Comparison of ENCODE assay signal across 30 cellular contexts in genomic region chr1:6593810-6594209, GRCh38. TPM values are rescaled to one million over a fixed set of nuclear protein-coding genes. Genes with fewer than 3 reads are reported as not detected.
DNase-seq lines count a peak whose midpoint lies in the region; ATAC-seq, FAIRE-seq and TF ChIP-seq lines count a peak whose summit lies in the region.
"Had no signal": no experiment of that assay in that cellular context is flagged by ENCODE, and none has a peak within 500 bp of the region (broad histone marks: within the 10 kb centered on the region; RNA-seq: fewer than 3 reads in every experiment).

No MANE protein-coding gene starts in this region.

- H3K36me3 ChIP-seq in HepG2 (replicated peaks in 1 of 2; ENCODE audit: control insufficient read depth in 1 of 2, insufficient read depth in 2 of 2, low read length in 2 of 2) (peaks cover 46 to 82% of the 10 kb centered on the region in 2 experiments), right lobe of liver (peaks cover 0 to 97% (median 50%) of the 10 kb centered on the region in 4 donors), osteoblast (ENCODE audit: insufficient read depth, low read length) (peaks cover 86% of the 10 kb centered on the region)

- no peak overlapping the region for H3K4me3 ChIP-seq in HepG2 (replicated peaks in 1 of 3; ENCODE audit: insufficient read depth in 1 of 3, low read depth in 2 of 3, low read length in 3 of 3)
- no peak overlapping the region for H3K4me3 ChIP-seq in right lobe of liver
- no peak overlapping the region for H3K4me3 ChIP-seq in osteoblast (ENCODE audit: insufficient read depth, low read length)
- H3K4me3 ChIP-seq: A549; BLaER1 treated with 17β-estradiol and CSF1 and Interleukin-3, amounts not matched to agents 10 nM and 100 nM; GM12878; GM23248; MG63; SJCRH30 had no signal

- WGBS in HepG2 (ENCODE audit: low lambda C conversion rate): 96% methylated on average over 11 of the region's 15 CpGs
- WGBS in right lobe of liver (ENCODE audit: insufficient coverage, low coverage, low lambda C conversion rate, missing lambda C conversion rate): 93% methylated on average over 6 of the region's 15 CpGs

- TF ChIP-seq EP300 in HepG2 (IDR thresholded peaks at IDR 0.05; ENCODE audit: low read depth in 2 of 2, low read length in 2 of 2) (no peak), HepG2 (CRISPR knock-in tag; IDR thresholded peaks at IDR 0.05; ENCODE audit: borderline replicate concordance) (no peak)

- ATAC-seq in HepG2 (no peak), right lobe of liver (no peak), HG03571 (IDR thresholded peaks at IDR 0.05; ENCODE audit: unreplicated experiment) (no peak)
- ATAC-seq: A549, GM12878, PC-3, Right ventricle myocardium inferior, SK-N-SH treated with all-trans-retinoic acid at 6 μM for 48 hours had no signal

- no peak for DNase-seq in HepG2 (ENCODE audit: low spot score)
- DNase-seq in right lobe of liver: no peak
- DNase-seq in osteoblast (ENCODE audit: insufficient read length, low spot score, missing footprints): peak; percentile 36
- no peak for DNase-seq in DMS 273 treated with DMSO at 0.1 percent for 48 hours (lab: John Stamatoyannopoulos, UW)
- DNase-seq: AML-193; CD4-positive, alpha-beta T cell; COR-L47; DMS79; EL; GDM1; GM23248; KG1; MG63; NCI-H1105 treated with DMSO at 0.1 percent for 48 hours; NCI-H146; NCI-H1930; NCI-H2107; NCI-H446; NCI-H524 treated with DMSO at 0.1 percent for 48 hours; NCI-H774; NK-92 treated with Interleukin-12 subunit alpha and Interleukin-12 subunit beta, amount 100 ng/mL, for 24 hours; PC-3; SJCRH30 had no signal

- POLR2A ChIA-PET in HepG2 (lab: Yijun Ruan, JAX): interaction anchor here (2.1 kb wide), 1 partner anchor 11 kb away, joined by 8 read pairs; no protein-coding TSS in a partner anchor

- H3K27ac ChIP-seq in HepG2 (ENCODE audit: extremely low read length, insufficient read depth, low read length) (no peak overlapping the region), right lobe of liver (no peak overlapping the region), osteoblast (ENCODE audit: low read depth, low read length) (no peak overlapping the region)
- H3K27ac ChIP-seq: A549; BLaER1 treated with 17β-estradiol and CSF1 and Interleukin-3, amounts not matched to agents 10 nM and 100 nM; GM23248; SJCRH30 had no signal

- no peak for FAIRE-seq in HepG2 (lab: Jason Lieb, UNC)
- FAIRE-seq: A549, GM12878 had no signal

- H3K9me3 ChIP-seq in HepG2 (ENCODE audit: low read length) (no peaks in the 10 kb centered on the region), right lobe of liver (no peaks in the 10 kb centered on the region), osteoblast (ENCODE audit: low read depth, low read length) (no peaks in the 10 kb centered on the region)
- H3K9me3 ChIP-seq: A549; BLaER1 treated with 17β-estradiol and CSF1 and Interleukin-3, amounts not matched to agents 10 nM and 100 nM; MG63; SJCRH30 had no signal

- peaks cover 43% of the 10 kb centered on the region for H4K20me1 ChIP-seq in HepG2 (ENCODE audit: insufficient read depth, low read length)
- H4K20me1 ChIP-seq in osteoblast (ENCODE audit: insufficient read depth, low read length): peaks cover 74% of the 10 kb centered on the region

- in situ Hi-C loops in HepG2 (cut with HindIII; ENCODE audit: extremely low pct_ligation_motif_present, low pct_unique_long_range_greater_than_20kb): no loop called here

- no peak for TF ChIP-seq RAD21 in HepG2 (CRISPR knock-in tag; IDR thresholded peaks at IDR 0.05)

- H3K9ac ChIP-seq in HepG2 (ENCODE audit: insufficient read depth, low read depth, low read length): no peak overlapping the region
- H3K9ac ChIP-seq: GM23248 had no signal

- intact Hi-C loops in HepG2 (cut with micrococcal nuclease; ENCODE audit: unreplicated experiment) (no loop called here), right lobe of liver (cut with DNase I) (no loop called here)

- TF ChIP-seq POLR2A in HepG2 (IDR thresholded peaks at IDR 0.05; ENCODE audit: insufficient read depth in 1 of 2, low read depth in 2 of 2, low read length in 2 of 2) (no peak), right lobe of liver (IDR thresholded peaks at IDR 0.05) (no peak)

- H3K4me2 ChIP-seq in HepG2 (ENCODE audit: low read depth, low read length) (no peak overlapping the region), osteoblast (ENCODE audit: insufficient read depth, low read length) (no peak overlapping the region)
- H3K4me2 ChIP-seq: A549 had no signal

- BruUV-seq in HepG2 (replicated peaks; lab: Mats Ljungman, UMichigan): no TSS peak

- CTCF ChIA-PET in HepG2 (lab: Yijun Ruan, JAX; ENCODE audit: low intra/inter-chr PET ratio, low total read pairs): no interaction called here

- H3K27me3 ChIP-seq in HepG2 (ENCODE audit: control insufficient read depth in 1 of 2, insufficient read depth in 2 of 2, low read length in 2 of 2) (no peaks in the 10 kb centered on the region), right lobe of liver (no peaks in the 10 kb centered on the region), osteoblast (ENCODE audit: insufficient read depth, low read length) (no peaks in the 10 kb centered on the region)
- H3K27me3 ChIP-seq: BLaER1 treated with 17β-estradiol and CSF1 and Interleukin-3, amounts not matched to agents 10 nM and 100 nM; MG63; SJCRH30 had no signal

- no peak for TF ChIP-seq CTCF in HepG2 (CRISPR knock-in tag; IDR thresholded peaks at IDR 0.05)
- TF ChIP-seq CTCF in right lobe of liver (IDR thresholded peaks at IDR 0.05): no peak
- TF ChIP-seq CTCF in osteoblast (IDR thresholded peaks at IDR 0.05; ENCODE audit: extremely low read depth, low read depth, low read length): no peak

- H2AFZ ChIP-seq in HepG2 (ENCODE audit: low read length) (no peak overlapping the region), osteoblast (ENCODE audit: low read length) (no peak overlapping the region)
- H2AFZ ChIP-seq: GM23248 had no signal

- H3K4me1 ChIP-seq in HepG2 (ENCODE audit: insufficient read depth, low read length): peaks cover 21% of the 10 kb centered on the region
- peaks cover 0 to 27% (median 4%) of the 10 kb centered on the region in 4 donors for H3K4me1 ChIP-seq in right lobe of liver
- H3K4me1 ChIP-seq in osteoblast (ENCODE audit: insufficient read depth, low read length): no peaks in the 10 kb centered on the region
- H3K4me1 ChIP-seq: A549, SJCRH30 had no signal

- peaks cover 27% of the 10 kb centered on the region for H3K79me2 ChIP-seq in HepG2 (ENCODE audit: insufficient read depth, low read length)
- H3K79me2 ChIP-seq in osteoblast (ENCODE audit: insufficient read depth, low read length): peaks cover 82% of the 10 kb centered on the region

RNA-seq across cellular contexts. Expression of gene KLHL21, which starts 8.9 kb away (rescaled TPM):
- total RNA-seq in HepG2 (2016; rRNA removed; fragmentation: Illumina TruSeq; extraction: Trizol) (20.9 and 25.0 TPM in 2 replicates), right lobe of liver (10 to 100 TPM; 12.1 to 24.6 (median 20.0) TPM), osteoblast (76.3 and 86.1 TPM in 2 replicates)
- 4.1 and 5.1 TPM in 2 replicates for total RNA-seq in HepG2 (2016; cell fraction: cytosol; rRNA removed; fragmentation: Illumina TruSeq; extraction: Trizol; ENCODE audit: low read depth)
- 16.6 and 24.3 TPM in 2 replicates for total RNA-seq in HepG2 (2016; cell fraction: insoluble cytoplasmic fraction; rRNA removed; fragmentation: Illumina TruSeq; extraction: Trizol)
- 11.5 and 11.6 TPM in 2 replicates for total RNA-seq in HepG2 (2016; cell fraction: membrane; rRNA removed; fragmentation: Illumina TruSeq; extraction: Trizol)
- total RNA-seq in HepG2 (2016; cell fraction: nucleus; rRNA removed; fragmentation: Illumina TruSeq; extraction: Trizol): 22.1 and 26.1 TPM in 2 replicates
- 14.8 and 19.9 TPM in 2 replicates for polyA plus RNA-seq in HepG2 (2011; rRNA removed)
- polyA plus RNA-seq in HepG2 (2011; cell fraction: cytosol; rRNA removed): 10.9 and 14.4 TPM in 2 replicates
- polyA plus RNA-seq in HepG2 (2011; cell fraction: nucleus; rRNA removed): 95.0 and 99.0 TPM in 2 replicates
- polyA plus RNA-seq in HepG2 (2012): 13.7 and 34.6 TPM in 2 replicates
- 2.2 and 2.8 TPM in 2 replicates for polyA plus RNA-seq in HepG2 (2016; cell fraction: cytosol; fragmentation: Illumina TruSeq; extraction: Trizol; ENCODE audit: low read depth)
- 14.0 and 18.0 TPM in 2 replicates for polyA plus RNA-seq in HepG2 (2016; cell fraction: insoluble cytoplasmic fraction; fragmentation: Illumina TruSeq; extraction: Trizol; ENCODE audit: low read depth)
- 4.8 and 5.2 TPM in 2 replicates for polyA plus RNA-seq in HepG2 (2016; cell fraction: membrane; fragmentation: Illumina TruSeq; extraction: Trizol; ENCODE audit: low read depth)
- polyA plus RNA-seq in HepG2 (2016; cell fraction: nucleus; fragmentation: Illumina TruSeq; extraction: Trizol; ENCODE audit: insufficient read depth, low read depth): 41.5 and 42.6 TPM in 2 replicates
- polyA minus RNA-seq in HepG2 (2011; rRNA and poly(A)+ RNA removed; ENCODE audit: low replicate concordance): 28.3 and 69.9 TPM in 2 replicates
- 21.0 and 26.5 TPM in 2 replicates for polyA minus RNA-seq in HepG2 (2011; cell fraction: cytosol; rRNA and poly(A)+ RNA removed)
- 34.2 and 40.8 TPM in 2 replicates for polyA minus RNA-seq in HepG2 (2011; cell fraction: nucleus; rRNA and poly(A)+ RNA removed)

RNA-seq across cellular contexts. Expression of gene ZBTB48, which starts 14.0 kb away (rescaled TPM):
- total RNA-seq in HepG2 (2016; rRNA removed; fragmentation: Illumina TruSeq; extraction: Trizol) (13.8 and 17.1 TPM in 2 replicates), right lobe of liver (10 to 100 TPM in 4 of 6 experiments, 1 to 10 TPM in 2; 5.9 to 43.1 (median 19.5) TPM), osteoblast (11.5 and 14.5 TPM in 2 replicates)
- 5.0 and 5.2 TPM in 2 replicates for total RNA-seq in HepG2 (2016; cell fraction: cytosol; rRNA removed; fragmentation: Illumina TruSeq; extraction: Trizol; ENCODE audit: low read depth)
- total RNA-seq in HepG2 (2016; cell fraction: insoluble cytoplasmic fraction; rRNA removed; fragmentation: Illumina TruSeq; extraction: Trizol): 8.3 and 21.5 TPM in 2 replicates
- 5.7 and 8.8 TPM in 2 replicates for total RNA-seq in HepG2 (2016; cell fraction: membrane; rRNA removed; fragmentation: Illumina TruSeq; extraction: Trizol)
- total RNA-seq in HepG2 (2016; cell fraction: nucleus; rRNA removed; fragmentation: Illumina TruSeq; extraction: Trizol): 17.3 and 20.3 TPM in 2 replicates
- 13.0 and 18.1 TPM in 2 replicates for polyA plus RNA-seq in HepG2 (2011; rRNA removed)
- 10.2 and 13.3 TPM in 2 replicates for polyA plus RNA-seq in HepG2 (2011; cell fraction: cytosol; rRNA removed)
- polyA plus RNA-seq in HepG2 (2011; cell fraction: nucleus; rRNA removed): 62.4 and 69.3 TPM in 2 replicates
- 9.9 and 13.5 TPM in 2 replicates for polyA plus RNA-seq in HepG2 (2012)
- polyA plus RNA-seq in HepG2 (2016; cell fraction: cytosol; fragmentation: Illumina TruSeq; extraction: Trizol; ENCODE audit: low read depth): 3.7 and 4.2 TPM in 2 replicates
- 7.6 TPM in 2 replicates for polyA plus RNA-seq in HepG2 (2016; cell fraction: insoluble cytoplasmic fraction; fragmentation: Illumina TruSeq; extraction: Trizol; ENCODE audit: low read depth)
- 5.0 and 5.6 TPM in 2 replicates for polyA plus RNA-seq in HepG2 (2016; cell fraction: membrane; fragmentation: Illumina TruSeq; extraction: Trizol; ENCODE audit: low read depth)
- polyA plus RNA-seq in HepG2 (2016; cell fraction: nucleus; fragmentation: Illumina TruSeq; extraction: Trizol; ENCODE audit: insufficient read depth, low read depth): 44.7 and 51.5 TPM in 2 replicates
- polyA minus RNA-seq in HepG2 (2011; rRNA and poly(A)+ RNA removed; ENCODE audit: low replicate concordance): 30.6 and 46.1 TPM in 2 replicates
- polyA minus RNA-seq in HepG2 (2011; cell fraction: cytosol; rRNA and poly(A)+ RNA removed): 4.3 and 8.8 TPM in 2 replicates
- polyA minus RNA-seq in HepG2 (2011; cell fraction: nucleus; rRNA and poly(A)+ RNA removed): 18.5 and 19.6 TPM in 2 replicates

RNA-seq across cellular contexts. Expression of gene PHF13, which starts 19.7 kb away (rescaled TPM):
- total RNA-seq in HepG2 (2016; rRNA removed; fragmentation: Illumina TruSeq; extraction: Trizol) (7.4 and 8.4 TPM in 2 replicates), right lobe of liver (1 to 10 TPM; 2.7 to 6.2 (median 4.5) TPM), osteoblast (13.4 and 16.8 TPM in 2 replicates)
- 1.8 TPM in 2 replicates for total RNA-seq in HepG2 (2016; cell fraction: cytosol; rRNA removed; fragmentation: Illumina TruSeq; extraction: Trizol; ENCODE audit: low read depth)
- 7.7 and 8.2 TPM in 2 replicates for total RNA-seq in HepG2 (2016; cell fraction: insoluble cytoplasmic fraction; rRNA removed; fragmentation: Illumina TruSeq; extraction: Trizol)
- 5.3 and 5.8 TPM in 2 replicates for total RNA-seq in HepG2 (2016; cell fraction: membrane; rRNA removed; fragmentation: Illumina TruSeq; extraction: Trizol)
- total RNA-seq in HepG2 (2016; cell fraction: nucleus; rRNA removed; fragmentation: Illumina TruSeq; extraction: Trizol): 8.5 and 10.6 TPM in 2 replicates
- polyA plus RNA-seq in HepG2 (2011; rRNA removed): 4.7 and 6.1 TPM in 2 replicates
- polyA plus RNA-seq in HepG2 (2011; cell fraction: cytosol; rRNA removed): 3.7 and 4.9 TPM in 2 replicates
- polyA plus RNA-seq in HepG2 (2011; cell fraction: nucleus; rRNA removed): 9.9 and 12.6 TPM in 2 replicates
- 15.6 and 16.1 TPM in 2 replicates for polyA plus RNA-seq in HepG2 (2012)
- 0.83 and 0.97 TPM in 2 replicates for polyA plus RNA-seq in HepG2 (2016; cell fraction: cytosol; fragmentation: Illumina TruSeq; extraction: Trizol; ENCODE audit: low read depth)
- 9.5 and 10.6 TPM in 2 replicates for polyA plus RNA-seq in HepG2 (2016; cell fraction: insoluble cytoplasmic fraction; fragmentation: Illumina TruSeq; extraction: Trizol; ENCODE audit: low read depth)
- polyA plus RNA-seq in HepG2 (2016; cell fraction: membrane; fragmentation: Illumina TruSeq; extraction: Trizol; ENCODE audit: low read depth): 2.9 and 3.0 TPM in 2 replicates
- polyA plus RNA-seq in HepG2 (2016; cell fraction: nucleus; fragmentation: Illumina TruSeq; extraction: Trizol; ENCODE audit: insufficient read depth, low read depth): 19.2 and 19.9 TPM in 2 replicates
- 2.6 and 5.3 TPM in 2 replicates for polyA minus RNA-seq in HepG2 (2011; rRNA and poly(A)+ RNA removed; ENCODE audit: low replicate concordance)
- polyA minus RNA-seq in HepG2 (2011; cell fraction: cytosol; rRNA and poly(A)+ RNA removed): 4.9 and 7.5 TPM in 2 replicates
- polyA minus RNA-seq in HepG2 (2011; cell fraction: nucleus; rRNA and poly(A)+ RNA removed): 4.2 and 4.7 TPM in 2 replicates

RNA-seq across cellular contexts. Expression of gene THAP3, which starts 30.9 kb away (rescaled TPM):
- total RNA-seq in HepG2 (2016; rRNA removed; fragmentation: Illumina TruSeq; extraction: Trizol) (14.9 and 15.0 TPM in 2 replicates), right lobe of liver (10 to 100 TPM in 4 of 6 experiments, 1 to 10 TPM in 2; 5.9 to 11.3 (median 10.3) TPM), osteoblast (19.2 and 19.5 TPM in 2 replicates)
- total RNA-seq in HepG2 (2016; cell fraction: cytosol; rRNA removed; fragmentation: Illumina TruSeq; extraction: Trizol; ENCODE audit: low read depth): 9.0 and 9.7 TPM in 2 replicates
- total RNA-seq in HepG2 (2016; cell fraction: insoluble cytoplasmic fraction; rRNA removed; fragmentation: Illumina TruSeq; extraction: Trizol): 15.7 and 15.9 TPM in 2 replicates
- 12.2 and 13.1 TPM in 2 replicates for total RNA-seq in HepG2 (2016; cell fraction: membrane; rRNA removed; fragmentation: Illumina TruSeq; extraction: Trizol)
- 12.6 and 13.1 TPM in 2 replicates for total RNA-seq in HepG2 (2016; cell fraction: nucleus; rRNA removed; fragmentation: Illumina TruSeq; extraction: Trizol)
- polyA plus RNA-seq in HepG2 (2011; rRNA removed): 10.3 and 12.1 TPM in 2 replicates
- polyA plus RNA-seq in HepG2 (2011; cell fraction: cytosol; rRNA removed): 7.0 and 10.7 TPM in 2 replicates
- 24.3 and 30.1 TPM in 2 replicates for polyA plus RNA-seq in HepG2 (2011; cell fraction: nucleus; rRNA removed)
- 8.1 and 8.4 TPM in 2 replicates for polyA plus RNA-seq in HepG2 (2012)
- 4.4 and 4.8 TPM in 2 replicates for polyA plus RNA-seq in HepG2 (2016; cell fraction: cytosol; fragmentation: Illumina TruSeq; extraction: Trizol; ENCODE audit: low read depth)
- 11.7 and 12.3 TPM in 2 replicates for polyA plus RNA-seq in HepG2 (2016; cell fraction: insoluble cytoplasmic fraction; fragmentation: Illumina TruSeq; extraction: Trizol; ENCODE audit: low read depth)
- 5.1 and 6.0 TPM in 2 replicates for polyA plus RNA-seq in HepG2 (2016; cell fraction: membrane; fragmentation: Illumina TruSeq; extraction: Trizol; ENCODE audit: low read depth)
- 24.7 and 27.0 TPM in 2 replicates for polyA plus RNA-seq in HepG2 (2016; cell fraction: nucleus; fragmentation: Illumina TruSeq; extraction: Trizol; ENCODE audit: insufficient read depth, low read depth)
- polyA minus RNA-seq in HepG2 (2011; rRNA and poly(A)+ RNA removed; ENCODE audit: low replicate concordance): 17.1 and 18.0 TPM in 2 replicates
- polyA minus RNA-seq in HepG2 (2011; cell fraction: cytosol; rRNA and poly(A)+ RNA removed): 3.2 and 4.4 TPM in 2 replicates
- polyA minus RNA-seq in HepG2 (2011; cell fraction: nucleus; rRNA and poly(A)+ RNA removed): 8.4 and 9.4 TPM in 2 replicates

RNA-seq across cellular contexts. Expression of gene TAS1R1, which starts 38.7 kb away (rescaled TPM):
- 0.98 and 1.4 TPM in 2 replicates for total RNA-seq in HepG2 (2016; rRNA removed; fragmentation: Illumina TruSeq; extraction: Trizol)
- total RNA-seq in HepG2 (2016; cell fraction: cytosol; rRNA removed; fragmentation: Illumina TruSeq; extraction: Trizol; ENCODE audit: low read depth): 0.26 and 0.30 TPM in 2 replicates
- 1.4 and 1.7 TPM in 2 replicates for total RNA-seq in HepG2 (2016; cell fraction: insoluble cytoplasmic fraction; rRNA removed; fragmentation: Illumina TruSeq; extraction: Trizol)
- 1.1 and 2.0 TPM in 2 replicates for total RNA-seq in HepG2 (2016; cell fraction: membrane; rRNA removed; fragmentation: Illumina TruSeq; extraction: Trizol)
- total RNA-seq in HepG2 (2016; cell fraction: nucleus; rRNA removed; fragmentation: Illumina TruSeq; extraction: Trizol): 1.1 TPM in 2 replicates
- 1.6 and 1.9 TPM in 2 replicates for polyA plus RNA-seq in HepG2 (2011; rRNA removed)
- 1.8 and 2.4 TPM in 2 replicates for polyA plus RNA-seq in HepG2 (2011; cell fraction: cytosol; rRNA removed)
- polyA plus RNA-seq in HepG2 (2011; cell fraction: nucleus; rRNA removed): 0.93 and 1.9 TPM in 2 replicates
- 0.30 and 0.32 TPM in 2 replicates for polyA plus RNA-seq in HepG2 (2012)
- polyA plus RNA-seq in HepG2 (2016; cell fraction: cytosol; fragmentation: Illumina TruSeq; extraction: Trizol; ENCODE audit: low read depth): 0.71 and 0.72 TPM in 2 replicates
- polyA plus RNA-seq in HepG2 (2016; cell fraction: insoluble cytoplasmic fraction; fragmentation: Illumina TruSeq; extraction: Trizol; ENCODE audit: low read depth): 0.81 and 1.2 TPM in 2 replicates
- 1.2 TPM in 2 replicates for polyA plus RNA-seq in HepG2 (2016; cell fraction: membrane; fragmentation: Illumina TruSeq; extraction: Trizol; ENCODE audit: low read depth)
- polyA plus RNA-seq in HepG2 (2016; cell fraction: nucleus; fragmentation: Illumina TruSeq; extraction: Trizol; ENCODE audit: insufficient read depth, low read depth): 1.9 and 2.5 TPM in 2 replicates
- polyA minus RNA-seq in HepG2 (2011; rRNA and poly(A)+ RNA removed; ENCODE audit: low replicate concordance): 0.09 and 5.5 TPM in 2 replicates
- 0.79 and 1.3 TPM in 2 replicates for polyA minus RNA-seq in HepG2 (2011; cell fraction: cytosol; rRNA and poly(A)+ RNA removed)
- polyA minus RNA-seq in HepG2 (2011; cell fraction: nucleus; rRNA and poly(A)+ RNA removed): 0.26 and 1.2 TPM in 2 replicates
- total RNA-seq in right lobe of liver: under 1 TPM in 1 of 6 experiments, not detected in 5; 0.26 TPM
- under 0.01 and 0.29 TPM in 2 replicates for total RNA-seq in osteoblast
- total RNA-seq: CD4-positive, alpha-beta T cell; GM12878; GM23248; HT1080; PC-3; Right ventricle myocardium inferior had no signal
- polyA plus RNA-seq: A549, GM23248 had no signal
